8 cellular contexts compared by ENCODE assay signal in genomic region chr7:25856056-25856780, GRCh38.
DNase-seq lines count a peak whose midpoint lies in the region; ATAC-seq and TF ChIP-seq lines count a peak whose summit lies in the region.

No MANE protein-coding gene starts in this region.

- 0 out of 2 replicates have a peak, but pooled peaks cover 3% of the 10 kb centered on the region for H3F3A ChIP-seq in OCI-LY1 (ENCODE audit: insufficient read depth, low read length)

- H3K4me1 Mint-ChIP-seq in activated naive CD8-positive, alpha-beta T cell treated with anti-CD3 and anti-CD28 coated beads for 36 hours = peaks cover 25% of the 10 kb centered on the region
- peaks cover 24% of the 10 kb centered on the region for H3K4me1 Mint-ChIP-seq in activated naive CD8-positive, alpha-beta T cell treated with anti-CD3 and anti-CD28 coated beads, Interleukin-2, amount 50 U/mL, for 24 hours
- peaks cover 14% of the 10 kb centered on the region for H3K4me1 Mint-ChIP-seq in HFFc6 (ENCODE audit: low read depth)

- H3K27ac Mint-ChIP-seq in activated naive CD8-positive, alpha-beta T cell treated with anti-CD3 and anti-CD28 coated beads for 36 hours = no peak overlapping the region
- H3K27ac Mint-ChIP-seq in activated naive CD8-positive, alpha-beta T cell treated with anti-CD3 and anti-CD28 coated beads, Interleukin-2, amount 50 U/mL, for 24 hours = no peak overlapping the region
- H3K27ac Mint-ChIP-seq in HFFc6 = no peak overlapping the region

- H3K27me3 ChIP-seq in OCI-LY1 (ENCODE audit: insufficient read depth, low read length) (no peaks in the 10 kb centered on the region), foreskin keratinocyte (no peaks in the 10 kb centered on the region), tibial artery (peaks cover 0 to 10% of the 10 kb centered on the region in 2 donors)

- H2AFZ ChIP-seq in OCI-LY1 (ENCODE audit: low read length) = peak overlapping the region; percentile 83

- no peak for ATAC-seq in activated naive CD8-positive, alpha-beta T cell treated with anti-CD3 and anti-CD28 coated beads, Interleukin-2, amount 50 U/mL, for 24 hours
- no peak for ATAC-seq in foreskin keratinocyte

- no peaks in the 10 kb centered on the region for H3K79me2 ChIP-seq in OCI-LY1 (ENCODE audit: insufficient read depth, low read length)

- H3K27me3 Mint-ChIP-seq in activated naive CD8-positive, alpha-beta T cell treated with anti-CD3 and anti-CD28 coated beads for 36 hours = peaks cover 9% of the 10 kb centered on the region
- H3K27me3 Mint-ChIP-seq in activated naive CD8-positive, alpha-beta T cell treated with anti-CD3 and anti-CD28 coated beads, Interleukin-2, amount 50 U/mL, for 24 hours = peaks cover 32% of the 10 kb centered on the region
- H3K27me3 Mint-ChIP-seq in HFFc6 (ENCODE audit: insufficient read depth) = peaks cover 7% of the 10 kb centered on the region

- H3K4me2 ChIP-seq in OCI-LY1 (ENCODE audit: low read length) = peak overlapping the region; percentile 93

- no peaks in the 10 kb centered on the region; the same call in 1 of the 2 replicates for H3K36me3 ChIP-seq in OCI-LY1 (ENCODE audit: insufficient read depth, low read length)
- no peaks in the 10 kb centered on the region for H3K36me3 ChIP-seq in tibial artery

- peak; percentile 3 for DNase-seq in activated naive CD8-positive, alpha-beta T cell treated with anti-CD3 and anti-CD28 coated beads for 36 hours
- no peak for DNase-seq in activated naive CD8-positive, alpha-beta T cell treated with anti-CD3 and anti-CD28 coated beads, Interleukin-2, amount 50 U/mL, for 24 hours
- DNase-seq in foreskin keratinocyte (peak in 1 of 2 donors; percentile 42), tibial artery (peak; percentile 50 to 70), hepatic stellate cell (ENCODE audit: low spot score) (no peak), SW 1271 (lab: John Stamatoyannopoulos, UW) (no peak), HFFc6 (no peak)

- H3K9me3 Mint-ChIP-seq in activated naive CD8-positive, alpha-beta T cell treated with anti-CD3 and anti-CD28 coated beads for 36 hours = peaks cover 10% of the 10 kb centered on the region
- peaks cover 5% of the 10 kb centered on the region for H3K9me3 Mint-ChIP-seq in activated naive CD8-positive, alpha-beta T cell treated with anti-CD3 and anti-CD28 coated beads, Interleukin-2, amount 50 U/mL, for 24 hours
- no peaks in the 10 kb centered on the region; the same call in 1 of the 2 replicates for H3K9me3 Mint-ChIP-seq in HFFc6

- peaks cover 29% of the 10 kb centered on the region for H3K4me1 ChIP-seq in OCI-LY1 (ENCODE audit: insufficient read depth, low read length, severe bottlenecking)
- no peaks in the 10 kb centered on the region for H3K4me1 ChIP-seq in foreskin keratinocyte
- peaks cover 4 to 44% (median 21%) of the 10 kb centered on the region in 4 donors for H3K4me1 ChIP-seq in tibial artery

- H4K20me1 ChIP-seq in OCI-LY1 (ENCODE audit: insufficient read depth, low read length) = no peaks in the 10 kb centered on the region

- H3K27ac ChIP-seq in OCI-LY1 (ENCODE audit: low read depth, low read length, poor library complexity, severe bottlenecking) = peak overlapping the region; percentile 79
- H3K27ac ChIP-seq in foreskin keratinocyte = peak overlapping the region; percentile 96
- H3K27ac ChIP-seq in tibial artery = peak overlapping the region; percentile 85

- peaks cover 11% of the 10 kb centered on the region for H3K36me3 Mint-ChIP-seq in activated naive CD8-positive, alpha-beta T cell treated with anti-CD3 and anti-CD28 coated beads for 36 hours
- H3K36me3 Mint-ChIP-seq in activated naive CD8-positive, alpha-beta T cell treated with anti-CD3 and anti-CD28 coated beads, Interleukin-2, amount 50 U/mL, for 24 hours (ENCODE audit: low read depth) = peaks cover 11% of the 10 kb centered on the region
- no peaks in the 10 kb centered on the region for H3K36me3 Mint-ChIP-seq in HFFc6 (ENCODE audit: low read depth)

- peaks cover 13% of the 10 kb centered on the region; the same call in 1 of the 2 replicates for H3K9me3 ChIP-seq in OCI-LY1 (ENCODE audit: low read length)
- H3K9me3 ChIP-seq in tibial artery = no peaks in the 10 kb centered on the region

- TF ChIP-seq CTCF in OCI-LY1 (IDR thresholded peaks at IDR 0.05; ENCODE audit: low read length) (no peak), foreskin keratinocyte (conservative IDR thresholded peaks at IDR 0.05) (no peak), tibial artery (IDR thresholded peaks at IDR 0.05) (no peak), HFFc6 (IDR thresholded peaks at IDR 0.05) (no peak)

- intact Hi-C loops in tibial artery (cut with DNase I; ENCODE audit: low total_unique reads) = loop anchor here (2.0 to 5.0 kb wide), 2 partner anchors 346 to 1313 kb away; partner anchors contain the start of genes CBX3 and HNRNPA2B1

- peak overlapping the region; percentile 68 for H3K4me3 ChIP-seq in OCI-LY1 (ENCODE audit: low read depth, low read length, poor library complexity, severe bottlenecking)
- H3K4me3 ChIP-seq in tibial artery = peak overlapping the region; percentile 56 to 62

- H3K9ac ChIP-seq in OCI-LY1 (ENCODE audit: low read length) = peak overlapping the region; percentile 73

- no peak overlapping the region for H3K4me3 Mint-ChIP-seq in activated naive CD8-positive, alpha-beta T cell treated with anti-CD3 and anti-CD28 coated beads for 36 hours
- H3K4me3 Mint-ChIP-seq in activated naive CD8-positive, alpha-beta T cell treated with anti-CD3 and anti-CD28 coated beads, Interleukin-2, amount 50 U/mL, for 24 hours = no peak overlapping the region
- H3K4me3 Mint-ChIP-seq in HFFc6 = no peak overlapping the region

- H3K9me2 ChIP-seq in OCI-LY1 (ENCODE audit: low read depth, low read length) = no peaks in the 10 kb centered on the region

Comparison
In these comparisons a context has a peak if more than half of its experiments do, and no peak if none do; other contexts are left out.
1. DNase-seq: peak in activated naive CD8-positive, alpha-beta T cell treated with anti-CD3 and anti-CD28 coated beads for 36 hours (single experiment) and tibial artery (2 of 2); none in activated naive CD8-positive, alpha-beta T cell treated with anti-CD3 and anti-CD28 coated beads, Interleukin-2, amount 50 U/mL, for 24 hours (single experiment), hepatic stellate cell (single experiment), SW 1271 (0 of 2) and HFFc6 (single experiment).
2. Peak in every context shown above with its lines, with median percentiles within 50 percentile points of each other: H3K27ac ChIP-seq.